8 cellular contexts compared by ENCODE assay signal in the genomic region with DNA sequence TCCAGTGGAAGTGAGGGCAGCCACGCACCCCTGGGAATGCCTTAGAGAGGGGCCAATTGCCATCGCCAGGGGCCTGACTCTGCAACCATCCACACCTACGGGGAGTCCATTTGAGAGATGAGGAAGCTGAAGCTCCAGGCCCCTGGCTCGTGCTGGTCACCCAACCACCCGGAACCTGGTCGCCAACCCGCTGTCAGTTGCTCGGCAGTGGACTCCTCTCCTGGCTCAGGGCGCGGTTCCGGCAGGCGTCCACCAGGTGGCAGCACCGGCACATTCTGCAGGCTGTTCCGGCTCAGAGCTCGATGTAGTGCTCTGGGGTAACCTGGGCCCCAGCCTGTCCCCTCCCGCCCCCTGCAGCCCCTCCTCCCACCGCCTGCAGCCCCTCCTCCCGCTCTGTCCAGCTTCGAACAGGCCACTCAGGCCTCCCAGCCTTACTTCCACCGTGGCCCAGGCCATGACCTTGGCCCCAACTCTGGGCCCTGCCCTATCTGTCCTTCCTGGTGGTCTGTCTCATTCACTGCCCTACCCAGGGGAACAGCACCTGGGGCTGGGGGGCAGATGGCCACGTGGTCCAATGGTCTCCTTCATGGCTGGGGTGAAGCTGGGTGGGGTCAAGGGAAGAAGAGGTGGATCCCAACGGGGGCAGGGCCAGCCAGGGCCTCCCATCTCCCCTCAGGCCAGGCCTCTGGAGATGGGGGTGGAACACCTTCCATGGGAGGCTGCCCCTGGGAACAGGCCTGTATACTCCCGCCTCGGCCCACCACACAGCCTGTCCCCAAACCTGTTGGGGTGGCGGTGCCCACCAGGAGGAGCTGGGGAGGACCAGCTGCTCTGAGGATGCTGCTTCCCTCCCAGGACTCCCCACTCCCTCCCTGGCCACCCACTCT. TPM values are rescaled to one million over a fixed set of nuclear protein-coding genes. Genes with fewer than 3 reads are reported as not detected.
DNase-seq lines count a peak whose midpoint lies in the region; ATAC-seq and TF ChIP-seq lines count a peak whose summit lies in the region.

No MANE protein-coding gene starts in this region.

- peak; percentile 49 for DNase-seq in NCI-H1436 (lab: John Stamatoyannopoulos, UW)
- no peak for DNase-seq in NCI-H1436 treated with DMSO at 0.1 percent for 48 hours (lab: John Stamatoyannopoulos, UW)
- peak; percentile 71 for DNase-seq in NCI-H774 (lab: John Stamatoyannopoulos, UW)
- peak; percentile 86 to 94 for DNase-seq in activated CD4-positive, alpha-beta T cell treated with anti-CD3 and anti-CD28 coated beads, Interleukin-2, amount 50 U/mL, for 24 hours (ENCODE audit: low read depth in 1 of 2, low spot score in 1 of 2)
- DNase-seq in dermis microvascular lymphatic vessel endothelial cell (ENCODE audit: low read depth in 2 of 2): peak; percentile 55 to 81
- DNase-seq in lower leg skin (ENCODE audit: low spot score in 2 of 2): peak; percentile 89 to 98
- peak; percentile 87 to 91 (median 87) for DNase-seq in stimulated activated CD4-positive, alpha-beta T cell treated with anti-CD3 and anti-CD28 coated beads, TNF-alpha, amount 100 ng/mL, for 4 hours (ENCODE audit: low read depth in 3 of 3)

- peak; percentile 82 for ATAC-seq in HG03196 (IDR thresholded peaks at IDR 0.05; ENCODE audit: unreplicated experiment)

- no peak overlapping the region for H3K4me3 ChIP-seq in lower leg skin (ENCODE audit: low read depth, poor library complexity, severe bottlenecking)

- no peak for TF ChIP-seq POLR2A in lower leg skin (IDR thresholded peaks at IDR 0.05)

- intact Hi-C loops in lower leg skin (cut with DNase I; ENCODE audit: low total_unique reads): no loop called here

- 29 to 32% methylated on average over 10 to 12 of the region's 25 CpGs for WGBS in lower leg skin, 2 donors

- peak in 1 of 3 donors; percentile 33 for TF ChIP-seq CTCF in lower leg skin (IDR thresholded peaks at IDR 0.05)

RNA-seq across cellular contexts. Expression of a gene that starts 15.7 kb away (rescaled TPM):
- total RNA-seq in dermis microvascular lymphatic vessel endothelial cell (79.8 and 97.4 TPM in 2 replicates), lower leg skin (100 to 1,000 TPM; 162 to 174 (median 168) TPM)

RNA-seq across cellular contexts. Expression of a gene that starts 26.9 kb away (rescaled TPM):
- total RNA-seq in dermis microvascular lymphatic vessel endothelial cell: 127 and 146 TPM in 2 replicates
- total RNA-seq in lower leg skin: 10 to 100 TPM; 51.9 to 91.0 (median 88.7) TPM

RNA-seq across cellular contexts. Expression of a gene that starts 32.2 kb away (rescaled TPM):
- 3.2 and 5.4 TPM in 2 replicates for total RNA-seq in dermis microvascular lymphatic vessel endothelial cell
- 10 to 100 TPM in 2 of 4 donors, 1 to 10 TPM in 2; 1.6 to 11.9 (median 8.6) TPM for total RNA-seq in lower leg skin

RNA-seq across cellular contexts. Expression of a gene that starts 44.7 kb away (rescaled TPM):
- total RNA-seq in dermis microvascular lymphatic vessel endothelial cell (0.77 and 2.0 TPM in 2 replicates), lower leg skin (1 to 10 TPM; 5.5 to 8.7 (median 7.2) TPM)
